ENCODE assay signal across 22 cellular contexts in the genomic region with DNA sequence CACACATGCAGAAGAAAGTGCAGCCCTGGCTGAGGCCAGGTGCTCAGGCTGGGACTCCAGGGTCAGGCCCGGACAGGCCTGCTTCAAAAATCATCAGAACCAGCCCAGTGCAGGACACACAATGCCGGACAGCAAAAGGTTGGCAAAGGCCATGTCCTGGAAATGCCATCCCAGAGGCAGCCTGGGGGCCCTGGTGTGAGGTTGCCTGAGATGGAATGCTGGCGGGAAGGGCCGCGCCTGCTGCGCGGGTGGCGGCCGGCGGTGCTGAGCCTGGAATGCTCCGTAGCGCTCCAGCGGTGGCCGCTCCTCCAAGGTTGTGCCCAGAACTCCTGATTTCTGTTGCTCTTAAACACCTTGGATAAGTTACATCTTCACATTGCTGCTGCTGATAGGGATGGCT. TPM values are rescaled to one million over a fixed set of nuclear protein-coding genes. Genes with fewer than 3 reads are reported as not detected.
DNase-seq lines count a peak whose midpoint lies in the region; ATAC-seq and TF ChIP-seq lines count a peak whose summit lies in the region.
"Had no signal": no experiment of that assay in that cellular context is flagged by ENCODE, and none has a peak within 500 bp of the region (broad histone marks: within the 10 kb centered on the region; RNA-seq: fewer than 3 reads in every experiment).

No MANE protein-coding gene starts in this region.

- H3K27me3 Mint-ChIP-seq in glutamatergic neuron (ENCODE audit: unreplicated experiment) = peaks cover 6% of the 10 kb centered on the region

- no peak overlapping the region for H3K4me3 Mint-ChIP-seq in glutamatergic neuron (ENCODE audit: unreplicated experiment)
- no peak overlapping the region for H3K4me3 Mint-ChIP-seq in stimulated activated effector memory CD8-positive, alpha-beta T cell treated with anti-CD3 and anti-CD28 coated beads, Interleukin-12 subunit alpha, Interleukin-12 subunit beta, amount 100 ng/mL, for 72 hours
- H3K4me3 Mint-ChIP-seq: HFFc6 had no signal

- no peaks in the 10 kb centered on the region for H3K9me3 ChIP-seq in heart left ventricle
- no peaks in the 10 kb centered on the region for H3K9me3 ChIP-seq in left ventricle myocardium inferior (replicated peaks)
- no peaks in the 10 kb centered on the region for H3K9me3 ChIP-seq in HEK293 (ENCODE audit: control insufficient read depth, insufficient read depth, low read depth, low read length)
- H3K9me3 ChIP-seq: A549, BE2C, SJSA1 had no signal

- H3K27me3 ChIP-seq in heart left ventricle (no peaks in the 10 kb centered on the region), left ventricle myocardium inferior (ENCODE audit: low read depth) (no peaks in the 10 kb centered on the region)
- H3K27me3 ChIP-seq: BE2C, SJSA1 had no signal

- no peak overlapping the region for H3K27ac ChIP-seq in heart left ventricle
- no peak overlapping the region for H3K27ac ChIP-seq in left ventricle myocardium inferior (replicated peaks)
- no peak overlapping the region for H3K27ac ChIP-seq in HEK293 (ENCODE audit: extremely low read depth, low read depth, low read length)
- H3K27ac ChIP-seq: A549, SJSA1 had no signal

- intact Hi-C loops in heart left ventricle (cut with DNase I) (loop anchor here in 1 of 10 donors (5.0 kb wide), 1 partner anchor 81 kb away; no protein-coding TSS in a partner anchor), left ventricle myocardium inferior (cut with micrococcal nuclease) (no loop called here)

- CTCF ChIA-PET in HEK293 (lab: Yijun Ruan, JAX) = interaction anchor here (1.1 kb wide), 1 partner anchor 28 kb away, joined by 6 read pairs; no protein-coding TSS in a partner anchor

- 84 to 92% (median 90%) methylated on average over 9 to 14 of the region's 14 CpGs for WGBS in heart left ventricle, 4 donors

- H3K9me3 Mint-ChIP-seq in glutamatergic neuron (ENCODE audit: unreplicated experiment) = peaks cover 7% of the 10 kb centered on the region
- H3K9me3 Mint-ChIP-seq in stimulated activated effector memory CD8-positive, alpha-beta T cell treated with anti-CD3 and anti-CD28 coated beads, Interleukin-12 subunit alpha, Interleukin-12 subunit beta, amount 100 ng/mL, for 72 hours = no peaks in the 10 kb centered on the region
- H3K9me3 Mint-ChIP-seq: HFFc6 had no signal

- H3K4me1 ChIP-seq in heart left ventricle (peaks cover 0 to 25% (median 13%) of the 10 kb centered on the region in 12 donors), left ventricle myocardium inferior (peaks cover 32% of the 10 kb centered on the region), HEK293 (ENCODE audit: control insufficient read depth, insufficient read depth, low read length) (no peaks in the 10 kb centered on the region)
- H3K4me1 ChIP-seq: SJSA1 had no signal

- DNase-seq in heart left ventricle (peak in 3 of 5 donors; percentile 7 to 27 (median 16)), left ventricle myocardium inferior (no peak), glutamatergic neuron (no peak), HUDEP-2 (lab: John Stamatoyannopoulos, UW; ENCODE audit: unreplicated experiment in 76 of 76) (no peak), foreskin melanocyte (no peak)
- DNase-seq in stimulated activated effector memory CD8-positive, alpha-beta T cell treated with anti-CD3 and anti-CD28 coated beads, Interleukin-12 subunit alpha, Interleukin-12 subunit beta, amount 100 ng/mL, for 72 hours (ENCODE audit: low spot score in 2 of 2) = no peak
- DNase-seq: BE2C; EL; GF-D8; HFFc6; KBM-7; NCI-H1092 treated with DMSO at 0.1 percent for 48 hours; NCI-H1436 treated with DMSO at 0.1 percent for 48 hours; NCI-H1930; NCI-H2171; NCI-H345; NCI-H524; NCI-H774; NK-92 treated with Interleukin-12 subunit alpha and Interleukin-12 subunit beta, amount 100 ng/mL, for 24 hours had no signal

- no peak for ATAC-seq in heart left ventricle
- ATAC-seq in stimulated activated effector memory CD8-positive, alpha-beta T cell treated with anti-CD3 and anti-CD28 coated beads, Interleukin-12 subunit alpha, Interleukin-12 subunit beta, amount 100 ng/mL, for 72 hours = no peak
- ATAC-seq: A549 had no signal

- no peak for TF ChIP-seq CTCF in heart left ventricle (IDR thresholded peaks at IDR 0.05)
- no peak for TF ChIP-seq CTCF in left ventricle myocardium inferior (IDR thresholded peaks at IDR 0.05; ENCODE audit: borderline replicate concordance)
- no peak for TF ChIP-seq CTCF in HEK293 (tag by site-specific recombination; IDR thresholded peaks at IDR 0.05)
- TF ChIP-seq CTCF in glutamatergic neuron (IDR thresholded peaks at IDR 0.05; ENCODE audit: partially characterized antibody, unreplicated experiment) = no peak

- peak overlapping the region; percentile 4 for H3K27ac Mint-ChIP-seq in glutamatergic neuron (ENCODE audit: unreplicated experiment)
- peak overlapping the region; percentile 64 for H3K27ac Mint-ChIP-seq in stimulated activated effector memory CD8-positive, alpha-beta T cell treated with anti-CD3 and anti-CD28 coated beads, Interleukin-12 subunit alpha, Interleukin-12 subunit beta, amount 100 ng/mL, for 72 hours
- H3K27ac Mint-ChIP-seq: HFFc6 had no signal

- H3K4me1 Mint-ChIP-seq in glutamatergic neuron (ENCODE audit: low read depth, unreplicated experiment) = no peaks in the 10 kb centered on the region
- peaks cover 5% of the 10 kb centered on the region for H3K4me1 Mint-ChIP-seq in stimulated activated effector memory CD8-positive, alpha-beta T cell treated with anti-CD3 and anti-CD28 coated beads, Interleukin-12 subunit alpha, Interleukin-12 subunit beta, amount 100 ng/mL, for 72 hours

- no peak for TF ChIP-seq POLR2A in heart left ventricle (IDR thresholded peaks at IDR 0.05)

- H3K4me3 ChIP-seq in heart left ventricle (no peak overlapping the region), left ventricle myocardium inferior (no peak overlapping the region), HEK293 (ENCODE audit: low read depth, low read length) (no peak overlapping the region)
- H3K4me3 ChIP-seq: A549, SJSA1 had no signal

- H3K36me3 ChIP-seq in heart left ventricle (peaks cover 0 to 81% (median 71%) of the 10 kb centered on the region in 9 donors), left ventricle myocardium inferior (peaks cover 72% of the 10 kb centered on the region), HEK293 (ENCODE audit: control insufficient read depth in 2 of 2, insufficient read depth in 1 of 2, low read length in 2 of 2) (peaks cover 13 to 82% of the 10 kb centered on the region in 2 experiments; a peak in 2 of 3 replicates)

- H3K36me3 Mint-ChIP-seq in glutamatergic neuron (ENCODE audit: unreplicated experiment) = no peaks in the 10 kb centered on the region
- H3K36me3 Mint-ChIP-seq in stimulated activated effector memory CD8-positive, alpha-beta T cell treated with anti-CD3 and anti-CD28 coated beads, Interleukin-12 subunit alpha, Interleukin-12 subunit beta, amount 100 ng/mL, for 72 hours = peaks cover 51% of the 10 kb centered on the region

- POLR2A ChIA-PET in HEK293 (lab: Yijun Ruan, JAX) = no interaction called here

TF ChIP-seq in HEK293, 187 proteins besides CTCF, POLR2A, EP300 and RAD21 (continues in another document):
- TF ChIP-seq, protein P1, sequence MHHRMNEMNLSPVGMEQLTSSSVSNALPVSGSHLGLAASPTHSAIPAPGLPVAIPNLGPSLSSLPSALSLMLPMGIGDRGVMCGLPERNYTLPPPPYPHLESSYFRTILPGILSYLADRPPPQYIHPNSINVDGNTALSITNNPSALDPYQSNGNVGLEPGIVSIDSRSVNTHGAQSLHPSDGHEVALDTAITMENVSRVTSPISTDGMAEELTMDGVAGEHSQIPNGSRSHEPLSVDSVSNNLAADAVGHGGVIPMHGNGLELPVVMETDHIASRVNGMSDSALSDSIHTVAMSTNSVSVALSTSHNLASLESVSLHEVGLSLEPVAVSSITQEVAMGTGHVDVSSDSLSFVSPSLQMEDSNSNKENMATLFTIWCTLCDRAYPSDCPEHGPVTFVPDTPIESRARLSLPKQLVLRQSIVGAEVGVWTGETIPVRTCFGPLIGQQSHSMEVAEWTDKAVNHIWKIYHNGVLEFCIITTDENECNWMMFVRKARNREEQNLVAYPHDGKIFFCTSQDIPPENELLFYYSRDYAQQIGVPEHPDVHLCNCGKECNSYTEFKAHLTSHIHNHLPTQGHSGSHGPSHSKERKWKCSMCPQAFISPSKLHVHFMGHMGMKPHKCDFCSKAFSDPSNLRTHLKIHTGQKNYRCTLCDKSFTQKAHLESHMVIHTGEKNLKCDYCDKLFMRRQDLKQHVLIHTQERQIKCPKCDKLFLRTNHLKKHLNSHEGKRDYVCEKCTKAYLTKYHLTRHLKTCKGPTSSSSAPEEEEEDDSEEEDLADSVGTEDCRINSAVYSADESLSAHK (tag by site-specific recombination; IDR thresholded peaks at IDR 0.05) = no peak

RNA-seq across cellular contexts. Expression of a gene that starts 21.7 kb away (rescaled TPM):
- 1,000 to 10,000 TPM in 2 of 9 donors, 100 to 1,000 TPM in 7; 695 to 1,715 (median 851) TPM for total RNA-seq in heart left ventricle
- polyA plus RNA-seq in heart left ventricle = 1,000 to 10,000 TPM in 1 of 2 donors, 100 to 1,000 TPM in 1; 829 to 1,402 TPM
- 1,068 TPM for total RNA-seq in left ventricle myocardium inferior
- 78.5 TPM for total RNA-seq in glutamatergic neuron (ENCODE audit: unreplicated experiment)

RNA-seq across cellular contexts. Expression of a gene that starts 33.3 kb away (rescaled TPM):
- total RNA-seq in heart left ventricle = 100 to 1,000 TPM in 7 of 9 donors, 10 to 100 TPM in 2; 71.8 to 169 (median 109) TPM
- polyA plus RNA-seq in heart left ventricle = 100 to 1,000 TPM; 103 to 191 TPM
- total RNA-seq in left ventricle myocardium inferior = 192 TPM
- 261 TPM for total RNA-seq in glutamatergic neuron (ENCODE audit: unreplicated experiment)

RNA-seq across cellular contexts. Expression of a gene that starts 33.7 kb away (rescaled TPM):
- 100 to 1,000 TPM in 1 of 9 donors, 10 to 100 TPM in 8; 12.1 to 195 (median 56.9) TPM for total RNA-seq in heart left ventricle
- 100 to 1,000 TPM in 1 of 2 donors, 10 to 100 TPM in 1; 81.1 to 109 TPM for polyA plus RNA-seq in heart left ventricle
- total RNA-seq in left ventricle myocardium inferior = 65.9 TPM
- 49.3 TPM for total RNA-seq in glutamatergic neuron (ENCODE audit: unreplicated experiment)

RNA-seq across cellular contexts. Expression of a gene that starts 38.1 kb away (rescaled TPM):
- total RNA-seq in heart left ventricle (10 to 100 TPM in 1 of 9 donors, 1 to 10 TPM in 7, under 1 TPM in 1; 0.94 to 12.4 (median 3.2) TPM), left ventricle myocardium inferior (4.0 TPM), glutamatergic neuron (ENCODE audit: unreplicated experiment) (13.8 TPM)
- polyA plus RNA-seq in heart left ventricle = 1 to 10 TPM; 4.8 to 6.7 TPM

RNA-seq across cellular contexts. Expression of a gene that starts 54.6 kb away (rescaled TPM):
- total RNA-seq in heart left ventricle (1 to 10 TPM in 1 of 9 donors, under 1 TPM in 6, not detected in 2; 0.14 to 1.8 (median 0.82) TPM), left ventricle myocardium inferior (0.99 TPM), glutamatergic neuron (ENCODE audit: unreplicated experiment) (2.7 TPM)
- polyA plus RNA-seq in heart left ventricle = under 1 TPM in 1 of 2 donors, not detected in 1; 0.06 TPM

Comparison
In these comparisons a context has a peak if more than half of its experiments do, and no peak if none do; other contexts are left out.
1. DNase-seq: peak in heart left ventricle (3 of 5); none in left ventricle myocardium inferior (single experiment), glutamatergic neuron (single experiment), stimulated activated effector memory CD8-positive, alpha-beta T cell treated with anti-CD3 and anti-CD28 coated beads, Interleukin-12 subunit alpha, Interleukin-12 subunit beta, amount 100 ng/mL, for 72 hours (0 of 2), HUDEP-2 (0 of 76) and foreskin melanocyte (single experiment).